ENCODE assay signal across 9 cellular contexts in genomic region chr6:13268914-13269532, GRCh38. TPM values are rescaled to one million over a fixed set of nuclear protein-coding genes. Genes with fewer than 3 reads are reported as not detected.
DNase-seq lines count a peak whose midpoint lies in the region; ATAC-seq and TF ChIP-seq lines count a peak whose summit lies in the region.
"Had no signal": no experiment of that assay in that cellular context is flagged by ENCODE, and none has a peak within 500 bp of the region (broad histone marks: within the 10 kb centered on the region; RNA-seq: fewer than 3 reads in every experiment).

No MANE protein-coding gene starts in this region.

- peak overlapping the region; percentile 47 for H3K27ac Mint-ChIP-seq in T-helper 17 cell
- H3K27ac Mint-ChIP-seq in type B pancreatic cell, result peak overlapping the region; percentile 50

- H3K4me1 Mint-ChIP-seq in T-helper 17 cell, result peaks cover 8% of the 10 kb centered on the region
- H3K4me1 Mint-ChIP-seq in type B pancreatic cell (ENCODE audit: unreplicated experiment), result peaks cover 15% of the 10 kb centered on the region

- H3K4me3 Mint-ChIP-seq in T-helper 17 cell (no peak overlapping the region), type B pancreatic cell (no peak overlapping the region)

- H3K36me3 Mint-ChIP-seq in T-helper 17 cell (ENCODE audit: low read depth) (peaks cover 4% of the 10 kb centered on the region), type B pancreatic cell (peaks cover 18% of the 10 kb centered on the region)

- no peaks in the 10 kb centered on the region for H3K9me3 ChIP-seq in T-helper 17 cell (ENCODE audit: control insufficient read depth, low read length, poor library complexity, severe bottlenecking)

- TF ChIP-seq CTCF in type B pancreatic cell (conservative IDR thresholded peaks at IDR 0.05), result no peak

- no peak for ATAC-seq in T-helper 17 cell
- peak; percentile 58 for ATAC-seq in left ventricle myocardium superior
- ATAC-seq in GM18519 (IDR thresholded peaks at IDR 0.05; ENCODE audit: low FRiP score, unreplicated experiment), result no peak
- no peak for ATAC-seq in GM18498 (IDR thresholded peaks at IDR 0.05; ENCODE audit: unreplicated experiment)

- DNase-seq in SIG-M5 treated with dmso at 0.1 percent for 504 hours (lab: John Stamatoyannopoulos, UW; ENCODE audit: unreplicated experiment), result peak; percentile 71
- DNase-seq in SIG-M5 (lab: John Stamatoyannopoulos, UW), result no peak
- DNase-seq in T-helper 17 cell, result no peak
- no peak for DNase-seq in left ventricle myocardium superior
- DNase-seq in type B pancreatic cell (ENCODE audit: extremely low spot score, unreplicated experiment), result no peak
- DNase-seq in NCI-H2081 (lab: John Stamatoyannopoulos, UW), result no peak
- DNase-seq: NCI-H1694 treated with DMSO at 0.1 percent for 48 hours had no signal

- intact Hi-C loops in left ventricle myocardium superior (cut with micrococcal nuclease), result no loop called here

- H3K27me3 Mint-ChIP-seq in T-helper 17 cell (peaks cover 6% of the 10 kb centered on the region), type B pancreatic cell (no peaks in the 10 kb centered on the region)

- H3K9me3 Mint-ChIP-seq in type B pancreatic cell, result no peaks in the 10 kb centered on the region

RNA-seq across cellular contexts. Expression of gene TBC1D7, which starts 59.3 kb away (rescaled TPM):
- total RNA-seq in T-helper 17 cell, result 10 to 100 TPM in 1 of 2 donors, 1 to 10 TPM in 1; 9.1 to 12.4 TPM
- 34.0 TPM for total RNA-seq in left ventricle myocardium superior
- 26.2 and 28.7 TPM in 2 replicates for total RNA-seq in type B pancreatic cell (ENCODE audit: low replicate concordance)
